ENCODE assay signal across 8 cellular contexts in genomic region chr6:85593438-85594196, GRCh38. TPM values are rescaled to one million over a fixed set of nuclear protein-coding genes. Genes with fewer than 3 reads are reported as not detected.
DNase-seq lines count a peak whose midpoint lies in the region; ATAC-seq, FAIRE-seq and TF ChIP-seq lines count a peak whose summit lies in the region.

TSS of gene SNX14 (minus strand) at chr6:85593858. CDS start at chr6:85593718, 140 bp downstream.

- intact Hi-C loops in activated CD4-positive, alpha-beta T cell treated with anti-CD3 and anti-CD28 coated beads, Interleukin-2, amount 10 ng/mL, durations not matched to agents 24 days and 14 days (cut with micrococcal nuclease), result loop anchor here (1.0 to 10.0 kb wide), 6 partner anchors 15 to 239 kb away; partner anchors contain the start of gene NT5E
- intact Hi-C loops in left colon (cut with DNase I, micrococcal nuclease), result loop anchor here in 1 of 2 donors (10.0 kb wide), 1 partner anchor 81 kb away; no protein-coding TSS in a partner anchor

- H3K27me3 Mint-ChIP-seq in activated CD4-positive, alpha-beta T cell treated with anti-CD3 and anti-CD28 coated beads, Interleukin-2, amount 10 ng/mL, durations not matched to agents 24 days and 14 days, result peaks cover 3% of the 10 kb centered on the region

- H3K9me3 Mint-ChIP-seq in activated CD4-positive, alpha-beta T cell treated with anti-CD3 and anti-CD28 coated beads, Interleukin-2, amount 10 ng/mL, durations not matched to agents 24 days and 14 days, result peaks cover 6% of the 10 kb centered on the region

- peak; percentile 94 for FAIRE-seq in GM19239 (lab: Jason Lieb, UNC)

- H3K27ac ChIP-seq in BLaER1 treated with 17β-estradiol and CSF1 and Interleukin-3, amounts not matched to agents 10 nM and 100 nM, result peak within 1 kb of the TSS; percentile 79 to 90 (median 84)
- H3K27ac ChIP-seq in coronary artery, result peak within 1 kb of the TSS; percentile 94 to 100

- peak within 1 kb of the TSS; percentile 64 to 81 (median 76) for H3K4me2 ChIP-seq in BLaER1 treated with 17β-estradiol and CSF1 and Interleukin-3, amounts not matched to agents 10 nM and 100 nM

- peaks cover 0 to 19% (median 7%) of the 10 kb centered on the region in 11 experiments; a peak in 9 of 22 replicates for H3K36me3 ChIP-seq in BLaER1 treated with 17β-estradiol and CSF1 and Interleukin-3, amounts not matched to agents 10 nM and 100 nM

- H4K20me1 ChIP-seq in BLaER1 treated with 17β-estradiol and CSF1 and Interleukin-3, amounts not matched to agents 10 nM and 100 nM, result no peaks in the 10 kb centered on the region

- ATAC-seq in HG03442 (IDR thresholded peaks at IDR 0.05; ENCODE audit: unreplicated experiment) (peak; percentile 89), left colon (peak; percentile 88)

- H3K27me3 ChIP-seq in BLaER1 treated with 17β-estradiol and CSF1 and Interleukin-3, amounts not matched to agents 10 nM and 100 nM, result no peaks in the 10 kb centered on the region

- H3K9me3 ChIP-seq in BLaER1 treated with 17β-estradiol and CSF1 and Interleukin-3, amounts not matched to agents 10 nM and 100 nM (replicated peaks in 1 of 11), result peaks cover 0 to 34% (median 23%) of the 10 kb centered on the region in 11 experiments; a peak in 18 of 22 replicates

- DNase-seq in GM19239 (ENCODE audit: insufficient read length, low spot score) (peak; percentile 72), NCI-H524 treated with DMSO at 0.1 percent for 48 hours (lab: John Stamatoyannopoulos, UW) (peak; percentile 65), coronary artery (ENCODE audit: low spot score) (peak; percentile 98), left colon (peak; percentile 96)
- DNase-seq in activated CD4-positive, alpha-beta T cell treated with anti-CD3 and anti-CD28 coated beads, Interleukin-2, amount 10 ng/mL, durations not matched to agents 24 days and 14 days, result peak; percentile 93
- DNase-seq in stimulated activated CD4-positive, alpha-beta T cell treated with anti-CD3 and anti-CD28 coated beads, Interleukin-1b, Interleukin-23, amount 100 ng/mL, for 4 hours (ENCODE audit: low read depth in 2 of 2), result peak; percentile 52 to 60

- peak within 1 kb of the TSS; percentile 83 to 88 (median 85) for H3K9ac ChIP-seq in BLaER1 treated with 17β-estradiol and CSF1 and Interleukin-3, amounts not matched to agents 10 nM and 100 nM

- peak within 1 kb of the TSS; percentile 96 for H3K27ac Mint-ChIP-seq in activated CD4-positive, alpha-beta T cell treated with anti-CD3 and anti-CD28 coated beads, Interleukin-2, amount 10 ng/mL, durations not matched to agents 24 days and 14 days

- peaks cover 0 to 30% (median 7%) of the 10 kb centered on the region in 10 experiments; a peak in 10 of 20 replicates for H3K4me1 ChIP-seq in BLaER1 treated with 17β-estradiol and CSF1 and Interleukin-3, amounts not matched to agents 10 nM and 100 nM

- peaks cover 20% of the 10 kb centered on the region for H3K4me1 Mint-ChIP-seq in activated CD4-positive, alpha-beta T cell treated with anti-CD3 and anti-CD28 coated beads, Interleukin-2, amount 10 ng/mL, durations not matched to agents 24 days and 14 days

- H3K36me3 Mint-ChIP-seq in activated CD4-positive, alpha-beta T cell treated with anti-CD3 and anti-CD28 coated beads, Interleukin-2, amount 10 ng/mL, durations not matched to agents 24 days and 14 days (ENCODE audit: low read depth), result peaks cover 28% of the 10 kb centered on the region

- TF ChIP-seq CTCF in coronary artery (IDR thresholded peaks at IDR 0.05), result no peak

- H3K4me3 ChIP-seq in BLaER1 treated with 17β-estradiol and CSF1 and Interleukin-3, amounts not matched to agents 10 nM and 100 nM, result peak within 1 kb of the TSS; percentile 65 to 79 (median 76)
- H3K4me3 ChIP-seq in coronary artery, result peak within 1 kb of the TSS; percentile 97

- H3K4me3 Mint-ChIP-seq in activated CD4-positive, alpha-beta T cell treated with anti-CD3 and anti-CD28 coated beads, Interleukin-2, amount 10 ng/mL, durations not matched to agents 24 days and 14 days, result peak within 1 kb of the TSS; percentile 97

RNA-seq across cellular contexts. Expression of gene SNX14, which starts in this region (rescaled TPM):
- total RNA-seq in activated CD4-positive, alpha-beta T cell treated with anti-CD3 and anti-CD28 coated beads, Interleukin-2, amount 10 ng/mL, durations not matched to agents 24 days and 14 days, result 45.4 and 47.1 TPM in 2 replicates
- total RNA-seq in left colon, result 10 to 100 TPM; 71.0 to 84.5 TPM

Comparison
In these comparisons a context has a peak if more than half of its experiments do, and no peak if none do; other contexts are left out.
1. Peak in every context shown above with its lines: DNase-seq, ATAC-seq, H3K4me3 ChIP-seq and H3K27ac ChIP-seq.